In the genomic region with DNA sequence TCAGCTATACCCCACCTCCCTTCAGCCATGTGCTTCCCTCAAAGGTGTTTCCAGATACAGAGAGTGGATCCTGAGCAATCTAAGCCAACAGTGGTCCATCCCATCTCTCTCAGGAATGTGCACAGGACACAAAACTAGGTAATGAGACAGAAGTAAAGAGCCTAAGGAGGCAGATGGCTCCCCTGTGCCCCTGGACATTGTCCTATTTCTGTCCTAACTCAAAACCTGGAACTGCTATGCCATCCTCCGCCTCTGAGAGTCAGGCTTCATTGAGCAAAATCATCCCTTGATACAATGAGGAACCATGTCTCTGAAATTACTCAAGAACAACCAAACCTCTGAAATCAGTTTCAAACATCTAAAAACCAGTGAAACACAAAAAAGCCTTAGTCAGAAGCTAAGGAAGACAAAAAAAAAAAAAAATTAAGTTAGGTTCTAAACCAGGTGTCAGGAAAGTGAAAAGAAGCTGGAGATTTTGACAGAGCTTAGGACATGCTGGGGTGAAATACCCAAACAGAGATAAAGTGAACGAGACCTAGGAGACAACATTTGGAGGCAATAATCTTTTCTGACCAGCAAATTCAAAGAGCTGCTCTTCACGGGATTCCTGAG, we compare ENCODE assay signal across 7 cellular contexts.
DNase-seq lines count a peak whose midpoint lies in the region; ATAC-seq and TF ChIP-seq lines count a peak whose summit lies in the region.

No MANE protein-coding gene starts in this region.

- H3K27me3 ChIP-seq in adrenal gland: no peaks in the 10 kb centered on the region
- no peaks in the 10 kb centered on the region for H3K27me3 ChIP-seq in naive thymus-derived CD4-positive, alpha-beta T cell (ENCODE audit: control insufficient read depth in 2 of 2, insufficient read depth in 2 of 2, low read length in 2 of 2)

- CTCF ChIA-PET in naive thymus-derived CD4-positive, alpha-beta T cell (lab: Charles Lee): no interaction called here

- peak overlapping the region in 5 of 9 donors; percentile 31 to 99 (median 64) for H3K27ac Mint-ChIP-seq in naive thymus-derived CD4-positive, alpha-beta T cell

- peaks cover 0 to 3% (median 0%) of the 10 kb centered on the region in 11 donors for H3K9me3 Mint-ChIP-seq in naive thymus-derived CD4-positive, alpha-beta T cell

- H3K4me1 Mint-ChIP-seq in naive thymus-derived CD4-positive, alpha-beta T cell: peaks cover 14 to 48% (median 30%) of the 10 kb centered on the region in 7 donors

- H3K9me3 ChIP-seq in adrenal gland (replicated peaks in 1 of 3): no peaks in the 10 kb centered on the region
- no peaks in the 10 kb centered on the region for H3K9me3 ChIP-seq in naive thymus-derived CD4-positive, alpha-beta T cell (ENCODE audit: control insufficient read depth in 2 of 3, low read length in 3 of 3)

- DNase-seq in KBM-7 (peak; percentile 55), adrenal gland (peak in 2 of 7 donors; percentile 41 to 45), GM03348 (ENCODE audit: low spot score) (no peak)
- peak in 1 of 9 donors; percentile 23 for DNase-seq in naive thymus-derived CD4-positive, alpha-beta T cell
- no peak for DNase-seq in effector CD4-positive, alpha-beta T cell

- POLR2A ChIA-PET in naive thymus-derived CD4-positive, alpha-beta T cell (lab: Charles Lee): interaction anchor here (0.8 to 1.5 kb wide), 4 partner anchors 12 to 357 kb away, joined by 3 read pairs; partner anchors contain the start of gene BTG1

- WGBS in adrenal gland, 4 donors: 75 to 81% (median 79%) methylated on average over 3 of the region's 3 CpGs

- intact Hi-C loops in adrenal gland (cut with DNase I): loop anchor here in 1 of 2 donors (10.0 kb wide), 1 partner anchor 52 kb away; no protein-coding TSS in a partner anchor
- intact Hi-C loops in naive thymus-derived CD4-positive, alpha-beta T cell (cut with micrococcal nuclease): loop anchor here in 1 of 2 donors (1.0 kb wide), 1 partner anchor 68 kb away; no protein-coding TSS in a partner anchor

- H3K4me1 ChIP-seq in adrenal gland (replicated peaks in 1 of 2): peaks cover 19 to 39% of the 10 kb centered on the region in 2 donors
- peaks cover 17 to 28% of the 10 kb centered on the region in 2 donors for H3K4me1 ChIP-seq in naive thymus-derived CD4-positive, alpha-beta T cell (ENCODE audit: control insufficient read depth in 2 of 2, insufficient read depth in 2 of 2, low read length in 2 of 2)

- TF ChIP-seq POLR2A in adrenal gland (IDR thresholded peaks at IDR 0.05): no peak

- no peaks in the 10 kb centered on the region for H3K27me3 Mint-ChIP-seq in naive thymus-derived CD4-positive, alpha-beta T cell

- H3K36me3 Mint-ChIP-seq in naive thymus-derived CD4-positive, alpha-beta T cell: peaks cover 0 to 17% (median 0%) of the 10 kb centered on the region in 5 donors

- H3K36me3 ChIP-seq in adrenal gland (replicated peaks in 1 of 2): no peaks in the 10 kb centered on the region
- no peaks in the 10 kb centered on the region for H3K36me3 ChIP-seq in naive thymus-derived CD4-positive, alpha-beta T cell (ENCODE audit: control insufficient read depth in 2 of 3, insufficient read depth in 3 of 3, low read length in 3 of 3)

- H3K4me3 Mint-ChIP-seq in naive thymus-derived CD4-positive, alpha-beta T cell: peak overlapping the region in 1 of 10 donors; percentile 56

- no peak overlapping the region for H3K4me3 ChIP-seq in adrenal gland
- H3K4me3 ChIP-seq in naive thymus-derived CD4-positive, alpha-beta T cell (ENCODE audit: low read length): no peak overlapping the region

- TF ChIP-seq CTCF in adrenal gland (IDR thresholded peaks at IDR 0.05): peak in 5 of 6 experiments; percentile 30 to 57 (median 49)

- H3K27ac ChIP-seq in adrenal gland: peak overlapping the region in 4 of 5 donors; percentile 37 to 91 (median 62)
- H3K27ac ChIP-seq in naive thymus-derived CD4-positive, alpha-beta T cell (ENCODE audit: low read depth, low read length): no peak overlapping the region

- ATAC-seq in GM18511 (IDR thresholded peaks at IDR 0.05; ENCODE audit: unreplicated experiment) (peak; percentile 60), GM21619 (IDR thresholded peaks at IDR 0.05; ENCODE audit: unreplicated experiment) (peak; percentile 44)
- ATAC-seq in naive thymus-derived CD4-positive, alpha-beta T cell: peak; percentile 62

- in situ Hi-C loops in KBM-7 (cut with MboI; ENCODE audit: low pct_unique_long_range_greater_than_20kb, low sequenced_read_pairs): no loop called here
